Comparison of ENCODE assay signal across 21 cellular contexts in genomic region chr3:189568931-189569330, GRCh38.
"Had no signal": no experiment of that assay in that cellular context is flagged by ENCODE, and none has a peak within 500 bp of the region (broad histone marks: within the 10 kb centered on the region; RNA-seq: fewer than 3 reads in every experiment).

No MANE protein-coding gene starts in this region.

- H3K4me2 ChIP-seq: SK-N-SH had no signal

- H3K36me3 ChIP-seq: MG63 had no signal

- H3K9me2 ChIP-seq: SK-N-SH had no signal

- FAIRE-seq: K562 had no signal

- H3K27me3 ChIP-seq: MG63 had no signal

- H3K27ac ChIP-seq: RWPE1 had no signal

- ATAC-seq: K562, Panc1, PC-3 had no signal

- H3K9ac ChIP-seq: SK-N-SH had no signal

- H3K4me3 ChIP-seq: K562, MG63 had no signal

- H3K9me3 ChIP-seq: SK-N-SH had no signal

- DNase-seq: MG63, NCI-H1092, NCI-H1105 treated with DMSO at 0.1 percent for 48 hours, NCI-H1417 treated with DMSO at 0.1 percent for 48 hours, NCI-H187, NCI-H2029, NCI-H2081 treated with DMSO at 0.1 percent for 48 hours, NCI-H2171, NCI-H226, NCI-H446, NCI-H510A, NCI-H524 treated with DMSO at 0.1 percent for 48 hours, NCI-H69, NCI-H774, PC-3, SHP77, SK-N-SH, T-helper 1 cell had no signal
